8 cellular contexts compared by ENCODE assay signal in the genomic region with DNA sequence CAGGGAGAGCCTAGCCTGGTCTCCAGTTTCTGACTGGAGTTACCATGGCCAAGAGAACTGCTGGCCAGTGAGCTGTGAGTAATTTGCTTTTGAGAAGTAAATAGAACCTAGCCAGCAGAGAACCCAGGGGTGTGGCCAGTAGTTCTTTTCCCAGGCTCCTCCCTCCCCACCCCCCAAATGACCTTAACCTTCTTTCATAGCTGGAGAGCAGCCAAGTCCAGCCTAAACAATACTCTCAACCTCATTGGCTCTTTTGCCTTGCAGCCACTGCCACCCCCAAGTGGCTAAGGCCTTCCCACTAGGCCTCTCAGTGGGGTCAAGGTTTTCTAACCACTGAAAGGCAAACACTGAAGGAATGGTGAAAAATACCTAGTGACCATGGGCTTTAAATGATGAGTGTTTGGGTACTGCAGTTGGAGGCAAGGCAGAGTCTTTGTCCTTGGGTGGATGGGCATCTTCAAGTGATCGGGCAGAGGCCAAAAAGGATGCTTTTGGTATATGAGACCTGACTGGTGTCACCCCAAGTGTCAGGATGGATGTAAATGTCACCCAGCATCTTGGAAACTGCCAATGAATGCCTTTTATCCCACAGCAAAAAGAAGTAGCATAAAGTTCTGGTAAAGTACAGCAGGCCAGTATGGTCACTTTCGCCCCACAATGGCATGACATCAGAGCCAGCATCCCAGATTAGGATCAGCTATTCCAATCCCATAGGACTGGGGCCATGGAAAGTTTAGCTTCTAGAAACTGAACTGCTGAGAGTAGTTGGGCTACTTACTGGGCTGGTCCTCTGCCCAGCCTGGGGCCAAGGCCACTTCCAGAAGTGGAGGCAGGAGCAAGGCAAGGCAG. TPM values are rescaled to one million over a fixed set of nuclear protein-coding genes. Genes with fewer than 3 reads are reported as not detected.
DNase-seq lines count a peak whose midpoint lies in the region; ATAC-seq lines count a peak whose summit lies in the region.

No MANE protein-coding gene starts in this region.

- peak overlapping the region; percentile 98 for H3K27ac ChIP-seq in epithelial cell of prostate

- no peaks in the 10 kb centered on the region for H3K27me3 Mint-ChIP-seq in naive thymus-derived CD8-positive, alpha-beta T cell

- POLR2A ChIA-PET in naive thymus-derived CD8-positive, alpha-beta T cell (lab: Charles Lee), result interaction anchor here (0.9 to 16.1 kb wide), 3 partner anchors 40 to 105 kb away, joined by 3 to 432 read pairs (median 3); partner anchors contain the start of gene ARID1A

- DNase-seq in DMS53 (lab: John Stamatoyannopoulos, UW), result peak; percentile 25
- DNase-seq in DMS53 treated with DMSO at 0.1 percent for 48 hours (lab: John Stamatoyannopoulos, UW; ENCODE audit: unreplicated experiment), result no peak
- peak; percentile 94 for DNase-seq in OCI-M1 (lab: John Stamatoyannopoulos, UW)
- no peak for DNase-seq in epithelial cell of prostate (ENCODE audit: low read depth, low spot score)
- DNase-seq in naive thymus-derived CD8-positive, alpha-beta T cell, result no peak
- no peak for DNase-seq in NCI-H1436 (lab: John Stamatoyannopoulos, UW)

- H3K4me3 Mint-ChIP-seq in naive thymus-derived CD8-positive, alpha-beta T cell, result peak overlapping the region in 1 of 10 donors; percentile 3

- peaks cover 45 to 75% (median 73%) of the 10 kb centered on the region in 4 donors for H3K4me1 Mint-ChIP-seq in naive thymus-derived CD8-positive, alpha-beta T cell

- no peaks in the 10 kb centered on the region for H3K9me3 Mint-ChIP-seq in naive thymus-derived CD8-positive, alpha-beta T cell

- peak overlapping the region; percentile 29 to 100 (median 100) for H3K27ac Mint-ChIP-seq in naive thymus-derived CD8-positive, alpha-beta T cell

- ATAC-seq in naive thymus-derived CD8-positive, alpha-beta T cell, result no peak
- ATAC-seq in GM18511 (IDR thresholded peaks at IDR 0.05; ENCODE audit: unreplicated experiment) (no peak), GM21723 (IDR thresholded peaks at IDR 0.05; ENCODE audit: unreplicated experiment) (no peak)

- peaks cover 0 to 35% (median under 1%) of the 10 kb centered on the region in 3 donors for H3K36me3 Mint-ChIP-seq in naive thymus-derived CD8-positive, alpha-beta T cell

RNA-seq across cellular contexts. Expression of gene PIGV, which starts 3.5 kb away (rescaled TPM):
- 10 to 100 TPM; 25.2 to 27.2 TPM for total RNA-seq in naive thymus-derived CD8-positive, alpha-beta T cell
- polyA plus RNA-seq in naive thymus-derived CD8-positive, alpha-beta T cell, result 10 to 100 TPM in 1 of 3 donors, 1 to 10 TPM in 2; 8.2 to 14.4 (median 9.6) TPM

RNA-seq across cellular contexts. Expression of gene ZDHHC18, which starts 42.2 kb away (rescaled TPM):
- total RNA-seq in naive thymus-derived CD8-positive, alpha-beta T cell, result 10 to 100 TPM; 29.9 to 37.4 TPM
- 10 to 100 TPM in 2 of 3 donors, 1 to 10 TPM in 1; 4.6 to 17.2 (median 12.8) TPM for polyA plus RNA-seq in naive thymus-derived CD8-positive, alpha-beta T cell

Comparison
In these comparisons a context has a peak if more than half of its experiments do, and no peak if none do; other contexts are left out.
1. DNase-seq: peak in DMS53 (single experiment) and OCI-M1 (single experiment); none in DMS53 treated with DMSO at 0.1 percent for 48 hours (single experiment), epithelial cell of prostate (single experiment), naive thymus-derived CD8-positive, alpha-beta T cell (0 of 10) and NCI-H1436 (single experiment).